1 cellular context compared by ENCODE assay signal in the genomic region with DNA sequence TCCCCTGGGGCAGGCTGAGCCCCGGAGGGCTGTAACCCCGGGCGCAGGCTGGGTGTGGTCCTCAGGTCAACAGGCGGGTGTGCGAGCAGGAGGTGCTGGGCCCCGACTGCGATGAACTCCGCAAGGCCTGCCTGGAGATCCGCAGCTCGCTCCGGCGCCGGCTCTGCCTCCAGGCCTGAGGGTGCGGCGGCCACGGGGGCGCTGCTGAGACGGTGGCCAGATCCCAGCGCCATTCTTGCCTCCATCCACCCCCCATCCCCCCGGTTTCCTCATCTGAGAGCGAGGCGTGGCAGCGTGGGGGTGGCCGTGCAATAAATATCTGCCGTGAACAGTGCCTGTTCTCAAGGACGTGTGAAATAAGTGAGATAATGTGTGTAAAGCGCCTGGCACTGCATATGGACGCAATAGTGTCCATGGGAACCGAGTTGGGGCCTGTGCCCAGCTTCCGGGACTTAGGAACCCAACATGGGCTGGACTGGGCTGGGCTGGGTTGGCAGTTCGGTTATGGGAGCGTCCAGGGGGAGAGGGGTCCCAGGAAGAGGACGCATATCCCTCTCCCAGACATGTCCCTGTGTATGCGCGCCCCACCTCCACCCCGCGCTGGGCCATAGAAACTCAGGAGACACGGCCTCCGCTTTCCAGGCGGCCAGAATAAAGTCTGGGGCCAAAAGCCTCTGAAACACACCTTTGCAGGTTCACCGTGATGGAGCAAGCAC.
A peak's percentile ranks its signal among the peaks of the same experiment; 100 is the strongest.
TF ChIP-seq lines count a peak whose summit lies in the region.

No MANE protein-coding gene starts in this region.

TF ChIP-seq in HepG2, 621 proteins besides CTCF, POLR2A, EP300 and RAD21 (continued from another document and continues in another):
- TF ChIP-seq, protein P1, sequence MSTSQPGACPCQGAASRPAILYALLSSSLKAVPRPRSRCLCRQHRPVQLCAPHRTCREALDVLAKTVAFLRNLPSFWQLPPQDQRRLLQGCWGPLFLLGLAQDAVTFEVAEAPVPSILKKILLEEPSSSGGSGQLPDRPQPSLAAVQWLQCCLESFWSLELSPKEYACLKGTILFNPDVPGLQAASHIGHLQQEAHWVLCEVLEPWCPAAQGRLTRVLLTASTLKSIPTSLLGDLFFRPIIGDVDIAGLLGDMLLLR (CRISPR knock-in tag; IDR thresholded peaks at IDR 0.05), result 0 out of 2 replicates have a peak, but pooled peaks have one; percentile 58
- 0 out of 2 replicates have a peak, but pooled peaks have one; percentile 11 for TF ChIP-seq ZNF891 (CRISPR knock-in tag; IDR thresholded peaks at IDR 0.05)
- peak; percentile 22 for TF ChIP-seq CBX1 (IDR thresholded peaks at IDR 0.05; ENCODE audit: low read depth)
- TF ChIP-seq NFATC3 (CRISPR knock-in tag; IDR thresholded peaks at IDR 0.05), result 0 out of 2 replicates have a peak, but pooled peaks have one; percentile 47
- TF ChIP-seq ZNF766 (CRISPR knock-in tag; IDR thresholded peaks at IDR 0.05; ENCODE audit: borderline replicate concordance), result 0 out of 2 replicates have a peak, but pooled peaks have one; percentile 58
- no peak for TF ChIP-seq DPF2 (CRISPR knock-in tag; IDR thresholded peaks at IDR 0.05; ENCODE audit: borderline replicate concordance, low read depth)
- TF ChIP-seq ZNF225 (CRISPR knock-in tag; IDR thresholded peaks at IDR 0.05), result no peak
- TF ChIP-seq HNRNPLL (IDR thresholded peaks at IDR 0.05; ENCODE audit: low read depth, low read length, poor library complexity, severe bottlenecking), result peak; percentile 82
- TF ChIP-seq KDM2A (CRISPR knock-in tag; IDR thresholded peaks at IDR 0.05; ENCODE audit: borderline replicate concordance, low read depth), result no peak; the same call in 1 of the 2 replicates
- peak; percentile 91 for TF ChIP-seq ZFX (CRISPR knock-in tag; IDR thresholded peaks at IDR 0.05; ENCODE audit: low read depth)
- peak; percentile 73; the same call in 1 of the 2 replicates for TF ChIP-seq ZFP37 (CRISPR knock-in tag; IDR thresholded peaks at IDR 0.05; ENCODE audit: borderline replicate concordance)
- TF ChIP-seq HOXA5 (CRISPR knock-in tag; IDR thresholded peaks at IDR 0.05), result 0 out of 2 replicates have a peak, but pooled peaks have one; percentile 51
- TF ChIP-seq, protein P2, sequence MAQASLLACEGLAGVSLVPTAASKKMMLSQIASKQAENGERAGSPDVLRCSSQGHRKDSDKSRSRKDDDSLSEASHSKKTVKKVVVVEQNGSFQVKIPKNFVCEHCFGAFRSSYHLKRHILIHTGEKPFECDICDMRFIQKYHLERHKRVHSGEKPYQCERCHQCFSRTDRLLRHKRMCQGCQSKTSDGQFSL (CRISPR knock-in tag; IDR thresholded peaks at IDR 0.05), result peak; percentile 85
- TF ChIP-seq, protein P3, sequence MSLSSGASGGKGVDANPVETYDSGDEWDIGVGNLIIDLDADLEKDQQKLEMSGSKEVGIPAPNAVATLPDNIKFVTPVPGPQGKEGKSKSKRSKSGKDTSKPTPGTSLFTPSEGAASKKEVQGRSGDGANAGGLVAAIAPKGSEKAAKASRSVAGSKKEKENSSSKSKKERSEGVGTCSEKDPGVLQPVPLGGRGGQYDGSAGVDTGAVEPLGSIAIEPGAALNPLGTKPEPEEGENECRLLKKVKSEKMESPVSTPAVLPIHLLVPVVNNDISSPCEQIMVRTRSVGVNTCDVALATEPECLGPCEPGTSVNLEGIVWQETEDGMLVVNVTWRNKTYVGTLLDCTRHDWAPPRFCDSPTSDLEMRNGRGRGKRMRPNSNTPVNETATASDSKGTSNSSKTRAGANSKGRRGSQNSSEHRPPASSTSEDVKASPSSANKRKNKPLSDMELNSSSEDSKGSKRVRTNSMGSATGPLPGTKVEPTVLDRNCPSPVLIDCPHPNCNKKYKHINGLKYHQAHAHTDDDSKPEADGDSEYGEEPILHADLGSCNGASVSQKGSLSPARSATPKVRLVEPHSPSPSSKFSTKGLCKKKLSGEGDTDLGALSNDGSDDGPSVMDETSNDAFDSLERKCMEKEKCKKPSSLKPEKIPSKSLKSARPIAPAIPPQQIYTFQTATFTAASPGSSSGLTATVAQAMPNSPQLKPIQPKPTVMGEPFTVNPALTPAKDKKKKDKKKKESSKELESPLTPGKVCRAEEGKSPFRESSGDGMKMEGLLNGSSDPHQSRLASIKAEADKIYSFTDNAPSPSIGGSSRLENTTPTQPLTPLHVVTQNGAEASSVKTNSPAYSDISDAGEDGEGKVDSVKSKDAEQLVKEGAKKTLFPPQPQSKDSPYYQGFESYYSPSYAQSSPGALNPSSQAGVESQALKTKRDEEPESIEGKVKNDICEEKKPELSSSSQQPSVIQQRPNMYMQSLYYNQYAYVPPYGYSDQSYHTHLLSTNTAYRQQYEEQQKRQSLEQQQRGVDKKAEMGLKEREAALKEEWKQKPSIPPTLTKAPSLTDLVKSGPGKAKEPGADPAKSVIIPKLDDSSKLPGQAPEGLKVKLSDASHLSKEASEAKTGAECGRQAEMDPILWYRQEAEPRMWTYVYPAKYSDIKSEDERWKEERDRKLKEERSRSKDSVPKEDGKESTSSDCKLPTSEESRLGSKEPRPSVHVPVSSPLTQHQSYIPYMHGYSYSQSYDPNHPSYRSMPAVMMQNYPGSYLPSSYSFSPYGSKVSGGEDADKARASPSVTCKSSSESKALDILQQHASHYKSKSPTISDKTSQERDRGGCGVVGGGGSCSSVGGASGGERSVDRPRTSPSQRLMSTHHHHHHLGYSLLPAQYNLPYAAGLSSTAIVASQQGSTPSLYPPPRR (CRISPR knock-in tag; IDR thresholded peaks at IDR 0.05; ENCODE audit: borderline replicate concordance), result peak; percentile 24; the same call in 1 of the 2 replicates
- TF ChIP-seq, protein P4, sequence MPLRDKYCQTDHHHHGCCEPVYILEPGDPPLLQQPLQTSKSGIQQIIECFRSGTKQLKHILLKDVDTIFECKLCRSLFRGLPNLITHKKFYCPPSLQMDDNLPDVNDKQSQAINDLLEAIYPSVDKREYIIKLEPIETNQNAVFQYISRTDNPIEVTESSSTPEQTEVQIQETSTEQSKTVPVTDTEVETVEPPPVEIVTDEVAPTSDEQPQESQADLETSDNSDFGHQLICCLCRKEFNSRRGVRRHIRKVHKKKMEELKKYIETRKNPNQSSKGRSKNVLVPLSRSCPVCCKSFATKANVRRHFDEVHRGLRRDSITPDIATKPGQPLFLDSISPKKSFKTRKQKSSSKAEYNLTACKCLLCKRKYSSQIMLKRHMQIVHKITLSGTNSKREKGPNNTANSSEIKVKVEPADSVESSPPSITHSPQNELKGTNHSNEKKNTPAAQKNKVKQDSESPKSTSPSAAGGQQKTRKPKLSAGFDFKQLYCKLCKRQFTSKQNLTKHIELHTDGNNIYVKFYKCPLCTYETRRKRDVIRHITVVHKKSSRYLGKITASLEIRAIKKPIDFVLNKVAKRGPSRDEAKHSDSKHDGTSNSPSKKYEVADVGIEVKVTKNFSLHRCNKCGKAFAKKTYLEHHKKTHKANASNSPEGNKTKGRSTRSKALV (CRISPR knock-in tag; IDR thresholded peaks at IDR 0.05), result 0 out of 2 replicates have a peak, but pooled peaks have one; percentile 34
- TF ChIP-seq, protein P5, sequence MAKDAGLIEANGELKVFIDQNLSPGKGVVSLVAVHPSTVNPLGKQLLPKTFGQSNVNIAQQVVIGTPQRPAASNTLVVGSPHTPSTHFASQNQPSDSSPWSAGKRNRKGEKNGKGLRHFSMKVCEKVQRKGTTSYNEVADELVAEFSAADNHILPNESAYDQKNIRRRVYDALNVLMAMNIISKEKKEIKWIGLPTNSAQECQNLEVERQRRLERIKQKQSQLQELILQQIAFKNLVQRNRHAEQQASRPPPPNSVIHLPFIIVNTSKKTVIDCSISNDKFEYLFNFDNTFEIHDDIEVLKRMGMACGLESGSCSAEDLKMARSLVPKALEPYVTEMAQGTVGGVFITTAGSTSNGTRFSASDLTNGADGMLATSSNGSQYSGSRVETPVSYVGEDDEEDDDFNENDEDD (CRISPR knock-in tag; IDR thresholded peaks at IDR 0.05; ENCODE audit: borderline replicate concordance), result peak; percentile 40; the same call in 1 of the 2 replicates
- TF ChIP-seq, protein P6, sequence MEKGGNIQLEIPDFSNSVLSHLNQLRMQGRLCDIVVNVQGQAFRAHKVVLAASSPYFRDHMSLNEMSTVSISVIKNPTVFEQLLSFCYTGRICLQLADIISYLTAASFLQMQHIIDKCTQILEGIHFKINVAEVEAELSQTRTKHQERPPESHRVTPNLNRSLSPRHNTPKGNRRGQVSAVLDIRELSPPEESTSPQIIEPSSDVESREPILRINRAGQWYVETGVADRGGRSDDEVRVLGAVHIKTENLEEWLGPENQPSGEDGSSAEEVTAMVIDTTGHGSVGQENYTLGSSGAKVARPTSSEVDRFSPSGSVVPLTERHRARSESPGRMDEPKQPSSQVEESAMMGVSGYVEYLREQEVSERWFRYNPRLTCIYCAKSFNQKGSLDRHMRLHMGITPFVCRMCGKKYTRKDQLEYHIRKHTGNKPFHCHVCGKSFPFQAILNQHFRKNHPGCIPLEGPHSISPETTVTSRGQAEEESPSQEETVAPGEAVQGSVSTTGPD (CRISPR knock-in tag; IDR thresholded peaks at IDR 0.05), result no peak
- TF ChIP-seq, protein P7, sequence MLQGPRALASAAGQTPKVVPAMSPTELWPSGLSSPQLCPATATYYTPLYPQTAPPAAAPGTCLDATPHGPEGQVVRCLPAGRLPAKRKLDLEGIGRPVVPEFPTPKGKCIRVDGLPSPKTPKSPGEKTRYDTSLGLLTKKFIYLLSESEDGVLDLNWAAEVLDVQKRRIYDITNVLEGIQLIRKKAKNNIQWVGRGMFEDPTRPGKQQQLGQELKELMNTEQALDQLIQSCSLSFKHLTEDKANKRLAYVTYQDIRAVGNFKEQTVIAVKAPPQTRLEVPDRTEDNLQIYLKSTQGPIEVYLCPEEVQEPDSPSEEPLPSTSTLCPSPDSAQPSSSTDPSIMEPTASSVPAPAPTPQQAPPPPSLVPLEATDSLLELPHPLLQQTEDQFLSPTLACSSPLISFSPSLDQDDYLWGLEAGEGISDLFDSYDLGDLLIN (CRISPR knock-in tag; IDR thresholded peaks at IDR 0.05; ENCODE audit: borderline replicate concordance), result no peak
- peak; percentile 16; the same call in 1 of the 2 replicates for TF ChIP-seq MED1 (CRISPR knock-in tag; IDR thresholded peaks at IDR 0.05)
- TF ChIP-seq, protein P8, sequence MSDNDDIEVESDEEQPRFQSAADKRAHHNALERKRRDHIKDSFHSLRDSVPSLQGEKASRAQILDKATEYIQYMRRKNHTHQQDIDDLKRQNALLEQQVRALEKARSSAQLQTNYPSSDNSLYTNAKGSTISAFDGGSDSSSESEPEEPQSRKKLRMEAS (IDR thresholded peaks at IDR 0.05), result peak; percentile 51; the same call in 1 of the 2 replicates
- peak; percentile 87 for TF ChIP-seq ZFY (CRISPR knock-in tag; IDR thresholded peaks at IDR 0.05)
- TF ChIP-seq, protein P9, sequence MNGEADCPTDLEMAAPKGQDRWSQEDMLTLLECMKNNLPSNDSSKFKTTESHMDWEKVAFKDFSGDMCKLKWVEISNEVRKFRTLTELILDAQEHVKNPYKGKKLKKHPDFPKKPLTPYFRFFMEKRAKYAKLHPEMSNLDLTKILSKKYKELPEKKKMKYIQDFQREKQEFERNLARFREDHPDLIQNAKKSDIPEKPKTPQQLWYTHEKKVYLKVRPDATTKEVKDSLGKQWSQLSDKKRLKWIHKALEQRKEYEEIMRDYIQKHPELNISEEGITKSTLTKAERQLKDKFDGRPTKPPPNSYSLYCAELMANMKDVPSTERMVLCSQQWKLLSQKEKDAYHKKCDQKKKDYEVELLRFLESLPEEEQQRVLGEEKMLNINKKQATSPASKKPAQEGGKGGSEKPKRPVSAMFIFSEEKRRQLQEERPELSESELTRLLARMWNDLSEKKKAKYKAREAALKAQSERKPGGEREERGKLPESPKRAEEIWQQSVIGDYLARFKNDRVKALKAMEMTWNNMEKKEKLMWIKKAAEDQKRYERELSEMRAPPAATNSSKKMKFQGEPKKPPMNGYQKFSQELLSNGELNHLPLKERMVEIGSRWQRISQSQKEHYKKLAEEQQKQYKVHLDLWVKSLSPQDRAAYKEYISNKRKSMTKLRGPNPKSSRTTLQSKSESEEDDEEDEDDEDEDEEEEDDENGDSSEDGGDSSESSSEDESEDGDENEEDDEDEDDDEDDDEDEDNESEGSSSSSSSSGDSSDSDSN (CRISPR knock-in tag; IDR thresholded peaks at IDR 0.05), result peak; percentile 94
- peak; percentile 65 for TF ChIP-seq HOXA3 (CRISPR knock-in tag; IDR thresholded peaks at IDR 0.05)
- no peak for TF ChIP-seq ZNF44 (CRISPR knock-in tag; IDR thresholded peaks at IDR 0.05)
- TF ChIP-seq SP4 (CRISPR knock-in tag; IDR thresholded peaks at IDR 0.05), result peak; percentile 12; the same call in 1 of the 2 replicates
- 0 out of 2 replicates have a peak, but pooled peaks have one; percentile 21 for TF ChIP-seq FOXA3 (CRISPR knock-in tag; IDR thresholded peaks at IDR 0.05)
- no peak for TF ChIP-seq CHD4 (IDR thresholded peaks at IDR 0.05; ENCODE audit: borderline replicate concordance, low read length)
- no peak for TF ChIP-seq ZBTB8A (CRISPR knock-in tag; IDR thresholded peaks at IDR 0.05; ENCODE audit: borderline replicate concordance, low read depth)
- TF ChIP-seq SAP130 (CRISPR knock-in tag; IDR thresholded peaks at IDR 0.05; ENCODE audit: low read depth), result peak; percentile 55
- TF ChIP-seq MEIS2 (CRISPR knock-in tag; IDR thresholded peaks at IDR 0.05), result no peak
- TF ChIP-seq MBD4 (IDR thresholded peaks at IDR 0.05; ENCODE audit: borderline replicate concordance, low read length), result no peak
- TF ChIP-seq SMAD3 (CRISPR knock-in tag; IDR thresholded peaks at IDR 0.05), result peak; percentile 25; the same call in 1 of the 2 replicates
- TF ChIP-seq, protein P10, sequence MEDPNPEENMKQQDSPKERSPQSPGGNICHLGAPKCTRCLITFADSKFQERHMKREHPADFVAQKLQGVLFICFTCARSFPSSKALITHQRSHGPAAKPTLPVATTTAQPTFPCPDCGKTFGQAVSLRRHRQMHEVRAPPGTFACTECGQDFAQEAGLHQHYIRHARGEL (CRISPR knock-in tag; IDR thresholded peaks at IDR 0.05), result 0 out of 2 replicates have a peak, but pooled peaks have one; percentile 33
- TF ChIP-seq MYC (CRISPR knock-in tag; IDR thresholded peaks at IDR 0.05; ENCODE audit: borderline replicate concordance), result peak; percentile 52
- TF ChIP-seq, protein P11, sequence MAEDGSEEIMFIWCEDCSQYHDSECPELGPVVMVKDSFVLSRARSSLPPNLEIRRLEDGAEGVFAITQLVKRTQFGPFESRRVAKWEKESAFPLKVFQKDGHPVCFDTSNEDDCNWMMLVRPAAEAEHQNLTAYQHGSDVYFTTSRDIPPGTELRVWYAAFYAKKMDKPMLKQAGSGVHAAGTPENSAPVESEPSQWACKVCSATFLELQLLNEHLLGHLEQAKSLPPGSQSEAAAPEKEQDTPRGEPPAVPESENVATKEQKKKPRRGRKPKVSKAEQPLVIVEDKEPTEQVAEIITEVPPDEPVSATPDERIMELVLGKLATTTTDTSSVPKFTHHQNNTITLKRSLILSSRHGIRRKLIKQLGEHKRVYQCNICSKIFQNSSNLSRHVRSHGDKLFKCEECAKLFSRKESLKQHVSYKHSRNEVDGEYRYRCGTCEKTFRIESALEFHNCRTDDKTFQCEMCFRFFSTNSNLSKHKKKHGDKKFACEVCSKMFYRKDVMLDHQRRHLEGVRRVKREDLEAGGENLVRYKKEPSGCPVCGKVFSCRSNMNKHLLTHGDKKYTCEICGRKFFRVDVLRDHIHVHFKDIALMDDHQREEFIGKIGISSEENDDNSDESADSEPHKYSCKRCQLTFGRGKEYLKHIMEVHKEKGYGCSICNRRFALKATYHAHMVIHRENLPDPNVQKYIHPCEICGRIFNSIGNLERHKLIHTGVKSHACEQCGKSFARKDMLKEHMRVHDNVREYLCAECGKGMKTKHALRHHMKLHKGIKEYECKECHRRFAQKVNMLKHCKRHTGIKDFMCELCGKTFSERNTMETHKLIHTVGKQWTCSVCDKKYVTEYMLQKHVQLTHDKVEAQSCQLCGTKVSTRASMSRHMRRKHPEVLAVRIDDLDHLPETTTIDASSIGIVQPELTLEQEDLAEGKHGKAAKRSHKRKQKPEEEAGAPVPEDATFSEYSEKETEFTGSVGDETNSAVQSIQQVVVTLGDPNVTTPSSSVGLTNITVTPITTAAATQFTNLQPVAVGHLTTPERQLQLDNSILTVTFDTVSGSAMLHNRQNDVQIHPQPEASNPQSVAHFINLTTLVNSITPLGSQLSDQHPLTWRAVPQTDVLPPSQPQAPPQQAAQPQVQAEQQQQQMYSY (CRISPR knock-in tag; IDR thresholded peaks at IDR 0.05), result 0 out of 2 replicates have a peak, but pooled peaks have one; percentile 21
